In the genomic region with DNA sequence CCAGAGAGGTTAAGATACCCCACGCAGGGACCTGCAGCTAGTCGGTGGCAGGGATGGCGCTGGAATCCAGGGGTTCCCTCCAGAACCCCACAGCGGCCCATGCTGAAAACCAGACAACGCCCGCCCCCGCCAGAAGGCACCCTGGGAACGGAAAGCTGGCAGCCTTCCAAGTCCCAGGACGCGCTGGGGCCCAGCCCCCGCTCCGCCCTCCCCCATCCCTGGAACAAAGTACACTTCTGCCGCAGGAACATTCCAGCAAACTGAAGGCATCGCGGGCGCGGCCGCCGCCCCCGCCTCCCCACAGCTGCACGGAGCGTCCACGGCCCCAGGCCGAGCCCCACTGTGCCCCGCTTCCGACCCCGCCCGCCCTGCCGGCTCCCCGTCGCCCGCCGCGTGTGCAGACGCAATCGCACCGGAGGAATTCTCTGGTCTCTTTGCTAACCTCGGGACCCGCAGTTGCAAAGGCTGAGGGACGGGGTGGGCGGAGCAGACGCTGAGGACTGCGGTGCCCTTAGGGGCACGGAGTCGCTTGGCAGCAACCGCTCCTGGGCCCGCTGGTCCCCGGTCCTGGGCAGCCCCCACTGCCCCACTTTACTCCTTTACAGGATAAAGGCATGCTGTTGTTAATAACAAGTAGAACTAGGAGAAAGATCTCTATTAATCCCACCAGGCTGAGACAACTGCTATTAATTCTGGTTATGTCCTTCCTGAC, we compare ENCODE assay signal across 2 cellular contexts.
TF ChIP-seq lines count a peak whose summit lies in the region.

No MANE protein-coding gene starts in this region.

TF ChIP-seq in GM12891, 5 proteins besides CTCF, POLR2A, EP300 and RAD21:
- TF ChIP-seq PAX5 (IDR thresholded peaks at IDR 0.05; ENCODE audit: insufficient read depth, low read length, severe bottlenecking) (no peak), TAF1 (IDR thresholded peaks at IDR 0.05; ENCODE audit: low read depth, low read length) (no peak), POLR2AphosphoS5 (IDR thresholded peaks at IDR 0.05; ENCODE audit: low read depth, low read length) (no peak), SPI1 (IDR thresholded peaks at IDR 0.05; ENCODE audit: low read depth, low read length) (no peak), POU2F2 (IDR thresholded peaks at IDR 0.05; ENCODE audit: low read depth, low read length) (no peak)

TF ChIP-seq in H1, 55 proteins besides CTCF, POLR2A, EP300 and RAD21:
- no peak for TF ChIP-seq BACH1 (IDR thresholded peaks at IDR 0.05; ENCODE audit: low read length)
- TF ChIP-seq SAP30 (IDR thresholded peaks at IDR 0.05; ENCODE audit: insufficient read depth, insufficient replicate concordance, low read length): no peak
- TF ChIP-seq E2F6 (IDR thresholded peaks at IDR 0.05): peak; percentile 19; the same call in 1 of the 2 replicates
- TF ChIP-seq ASH2L (IDR thresholded peaks at IDR 0.05; ENCODE audit: low read length): peak; percentile 84
- TF ChIP-seq, protein P1, sequence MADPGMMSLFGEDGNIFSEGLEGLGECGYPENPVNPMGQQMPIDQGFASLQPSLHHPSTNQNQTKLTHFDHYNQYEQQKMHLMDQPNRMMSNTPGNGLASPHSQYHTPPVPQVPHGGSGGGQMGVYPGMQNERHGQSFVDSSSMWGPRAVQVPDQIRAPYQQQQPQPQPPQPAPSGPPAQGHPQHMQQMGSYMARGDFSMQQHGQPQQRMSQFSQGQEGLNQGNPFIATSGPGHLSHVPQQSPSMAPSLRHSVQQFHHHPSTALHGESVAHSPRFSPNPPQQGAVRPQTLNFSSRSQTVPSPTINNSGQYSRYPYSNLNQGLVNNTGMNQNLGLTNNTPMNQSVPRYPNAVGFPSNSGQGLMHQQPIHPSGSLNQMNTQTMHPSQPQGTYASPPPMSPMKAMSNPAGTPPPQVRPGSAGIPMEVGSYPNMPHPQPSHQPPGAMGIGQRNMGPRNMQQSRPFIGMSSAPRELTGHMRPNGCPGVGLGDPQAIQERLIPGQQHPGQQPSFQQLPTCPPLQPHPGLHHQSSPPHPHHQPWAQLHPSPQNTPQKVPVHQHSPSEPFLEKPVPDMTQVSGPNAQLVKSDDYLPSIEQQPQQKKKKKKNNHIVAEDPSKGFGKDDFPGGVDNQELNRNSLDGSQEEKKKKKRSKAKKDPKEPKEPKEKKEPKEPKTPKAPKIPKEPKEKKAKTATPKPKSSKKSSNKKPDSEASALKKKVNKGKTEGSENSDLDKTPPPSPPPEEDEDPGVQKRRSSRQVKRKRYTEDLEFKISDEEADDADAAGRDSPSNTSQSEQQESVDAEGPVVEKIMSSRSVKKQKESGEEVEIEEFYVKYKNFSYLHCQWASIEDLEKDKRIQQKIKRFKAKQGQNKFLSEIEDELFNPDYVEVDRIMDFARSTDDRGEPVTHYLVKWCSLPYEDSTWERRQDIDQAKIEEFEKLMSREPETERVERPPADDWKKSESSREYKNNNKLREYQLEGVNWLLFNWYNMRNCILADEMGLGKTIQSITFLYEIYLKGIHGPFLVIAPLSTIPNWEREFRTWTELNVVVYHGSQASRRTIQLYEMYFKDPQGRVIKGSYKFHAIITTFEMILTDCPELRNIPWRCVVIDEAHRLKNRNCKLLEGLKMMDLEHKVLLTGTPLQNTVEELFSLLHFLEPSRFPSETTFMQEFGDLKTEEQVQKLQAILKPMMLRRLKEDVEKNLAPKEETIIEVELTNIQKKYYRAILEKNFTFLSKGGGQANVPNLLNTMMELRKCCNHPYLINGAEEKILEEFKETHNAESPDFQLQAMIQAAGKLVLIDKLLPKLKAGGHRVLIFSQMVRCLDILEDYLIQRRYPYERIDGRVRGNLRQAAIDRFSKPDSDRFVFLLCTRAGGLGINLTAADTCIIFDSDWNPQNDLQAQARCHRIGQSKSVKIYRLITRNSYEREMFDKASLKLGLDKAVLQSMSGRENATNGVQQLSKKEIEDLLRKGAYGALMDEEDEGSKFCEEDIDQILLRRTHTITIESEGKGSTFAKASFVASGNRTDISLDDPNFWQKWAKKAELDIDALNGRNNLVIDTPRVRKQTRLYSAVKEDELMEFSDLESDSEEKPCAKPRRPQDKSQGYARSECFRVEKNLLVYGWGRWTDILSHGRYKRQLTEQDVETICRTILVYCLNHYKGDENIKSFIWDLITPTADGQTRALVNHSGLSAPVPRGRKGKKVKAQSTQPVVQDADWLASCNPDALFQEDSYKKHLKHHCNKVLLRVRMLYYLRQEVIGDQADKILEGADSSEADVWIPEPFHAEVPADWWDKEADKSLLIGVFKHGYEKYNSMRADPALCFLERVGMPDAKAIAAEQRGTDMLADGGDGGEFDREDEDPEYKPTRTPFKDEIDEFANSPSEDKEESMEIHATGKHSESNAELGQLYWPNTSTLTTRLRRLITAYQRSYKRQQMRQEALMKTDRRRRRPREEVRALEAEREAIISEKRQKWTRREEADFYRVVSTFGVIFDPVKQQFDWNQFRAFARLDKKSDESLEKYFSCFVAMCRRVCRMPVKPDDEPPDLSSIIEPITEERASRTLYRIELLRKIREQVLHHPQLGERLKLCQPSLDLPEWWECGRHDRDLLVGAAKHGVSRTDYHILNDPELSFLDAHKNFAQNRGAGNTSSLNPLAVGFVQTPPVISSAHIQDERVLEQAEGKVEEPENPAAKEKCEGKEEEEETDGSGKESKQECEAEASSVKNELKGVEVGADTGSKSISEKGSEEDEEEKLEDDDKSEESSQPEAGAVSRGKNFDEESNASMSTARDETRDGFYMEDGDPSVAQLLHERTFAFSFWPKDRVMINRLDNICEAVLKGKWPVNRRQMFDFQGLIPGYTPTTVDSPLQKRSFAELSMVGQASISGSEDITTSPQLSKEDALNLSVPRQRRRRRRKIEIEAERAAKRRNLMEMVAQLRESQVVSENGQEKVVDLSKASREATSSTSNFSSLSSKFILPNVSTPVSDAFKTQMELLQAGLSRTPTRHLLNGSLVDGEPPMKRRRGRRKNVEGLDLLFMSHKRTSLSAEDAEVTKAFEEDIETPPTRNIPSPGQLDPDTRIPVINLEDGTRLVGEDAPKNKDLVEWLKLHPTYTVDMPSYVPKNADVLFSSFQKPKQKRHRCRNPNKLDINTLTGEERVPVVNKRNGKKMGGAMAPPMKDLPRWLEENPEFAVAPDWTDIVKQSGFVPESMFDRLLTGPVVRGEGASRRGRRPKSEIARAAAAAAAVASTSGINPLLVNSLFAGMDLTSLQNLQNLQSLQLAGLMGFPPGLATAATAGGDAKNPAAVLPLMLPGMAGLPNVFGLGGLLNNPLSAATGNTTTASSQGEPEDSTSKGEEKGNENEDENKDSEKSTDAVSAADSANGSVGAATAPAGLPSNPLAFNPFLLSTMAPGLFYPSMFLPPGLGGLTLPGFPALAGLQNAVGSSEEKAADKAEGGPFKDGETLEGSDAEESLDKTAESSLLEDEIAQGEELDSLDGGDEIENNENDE (IDR thresholded peaks at IDR 0.05; ENCODE audit: insufficient replicate concordance, low read length): no peak
- TF ChIP-seq RBBP5 (IDR thresholded peaks at IDR 0.05; ENCODE audit: borderline replicate concordance, low read depth, low read length): peak; percentile 48; the same call in 1 of the 2 replicates
- 0 out of 2 replicates have a peak, but pooled peaks have one; percentile 11 for TF ChIP-seq YY1 (IDR thresholded peaks at IDR 0.05; ENCODE audit: low read depth, low read length)
- TF ChIP-seq JUND (IDR thresholded peaks at IDR 0.05; ENCODE audit: low read length): no peak
- TF ChIP-seq EGR1 (IDR thresholded peaks at IDR 0.05; ENCODE audit: borderline replicate concordance, low read depth, low read length): peak; percentile 64; the same call in 1 of the 2 replicates
- TF ChIP-seq SP4 (IDR thresholded peaks at IDR 0.05; ENCODE audit: low read length): no peak
- TF ChIP-seq SIN3A (conservative IDR thresholded peaks at IDR 0.05 in 1 of 2, IDR thresholded peaks at IDR 0.05 in 1 of 2; ENCODE audit: low read depth in 1 of 2, low read length in 2 of 2): no peak
- no peak for TF ChIP-seq SIRT6 (IDR thresholded peaks at IDR 0.05; ENCODE audit: low read length)
- TF ChIP-seq RNF2 (IDR thresholded peaks at IDR 0.05; ENCODE audit: borderline replicate concordance, low read depth, low read length, missing control alignments, poor library complexity, severe bottlenecking): no peak
- no peak for TF ChIP-seq TBP (IDR thresholded peaks at IDR 0.05; ENCODE audit: low read depth, low read length)
- TF ChIP-seq NRF1 (IDR thresholded peaks at IDR 0.05; ENCODE audit: low read depth, low read length): no peak
- TF ChIP-seq TEAD4 (IDR thresholded peaks at IDR 0.05; ENCODE audit: low read depth, low read length): peak; percentile 73
- no peak for TF ChIP-seq POLR2AphosphoS5 (IDR thresholded peaks at IDR 0.05; ENCODE audit: low read depth, low read length)
- TF ChIP-seq CHD1 (IDR thresholded peaks at IDR 0.05; ENCODE audit: low read depth, low read length): no peak
- no peak for TF ChIP-seq HDAC2 (IDR thresholded peaks at IDR 0.05; ENCODE audit: borderline replicate concordance in 1 of 2, low read depth in 2 of 2, low read length in 2 of 2)
- TF ChIP-seq SP2 (IDR thresholded peaks at IDR 0.05; ENCODE audit: low read length): no peak
- TF ChIP-seq KDM1A (IDR thresholded peaks at IDR 0.05; ENCODE audit: borderline replicate concordance, low read length): no peak
- no peak for TF ChIP-seq KDM5A (IDR thresholded peaks at IDR 0.05; ENCODE audit: low read length)
- peak; percentile 55 for TF ChIP-seq TAF1 (IDR thresholded peaks at IDR 0.05; ENCODE audit: low read depth, low read length)
- TF ChIP-seq ZNF274 (IDR thresholded peaks at IDR 0.05; ENCODE audit: borderline replicate concordance, extremely low read depth, low read length): no peak
- peak; percentile 60 for TF ChIP-seq PHF8 (conservative IDR thresholded peaks at IDR 0.05; ENCODE audit: low read depth, low read length)
- no peak for TF ChIP-seq SUZ12 (IDR thresholded peaks at IDR 0.05; ENCODE audit: low read length)
- no peak for TF ChIP-seq EZH2 (IDR thresholded peaks at IDR 0.05; ENCODE audit: low read depth, low read length, severe bottlenecking)
- TF ChIP-seq SP1 (IDR thresholded peaks at IDR 0.05; ENCODE audit: low read depth, low read length): no peak
- TF ChIP-seq, protein P2, sequence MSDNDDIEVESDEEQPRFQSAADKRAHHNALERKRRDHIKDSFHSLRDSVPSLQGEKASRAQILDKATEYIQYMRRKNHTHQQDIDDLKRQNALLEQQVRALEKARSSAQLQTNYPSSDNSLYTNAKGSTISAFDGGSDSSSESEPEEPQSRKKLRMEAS (IDR thresholded peaks at IDR 0.05): peak; percentile 72; the same call in 1 of the 2 replicates
- no peak for TF ChIP-seq CTBP2 (IDR thresholded peaks at IDR 0.05; ENCODE audit: borderline replicate concordance, insufficient read depth, insufficient read length, low read length)
- TF ChIP-seq KDM4A (IDR thresholded peaks at IDR 0.05; ENCODE audit: low read depth, low read length, severe bottlenecking): peak; percentile 47
- TF ChIP-seq NANOG (IDR thresholded peaks at IDR 0.05; ENCODE audit: insufficient read depth, low read depth, low read length, poor library complexity, severe bottlenecking): no peak
- no peak for TF ChIP-seq HDAC6 (IDR thresholded peaks at IDR 0.05; ENCODE audit: low read depth, low read length)
- no peak for TF ChIP-seq SRF (IDR thresholded peaks at IDR 0.05; ENCODE audit: low read depth, low read length)
- no peak for TF ChIP-seq RXRA (IDR thresholded peaks at IDR 0.05; ENCODE audit: insufficient read depth, low read depth, low read length)
- TF ChIP-seq CBX5 (IDR thresholded peaks at IDR 0.05; ENCODE audit: low read depth, low read length): no peak
- no peak for TF ChIP-seq JUN (IDR thresholded peaks at IDR 0.05; ENCODE audit: low read depth, low read length)
- TF ChIP-seq SIX5 (IDR thresholded peaks at IDR 0.05; ENCODE audit: low read depth, low read length): no peak
- TF ChIP-seq BCL11A (IDR thresholded peaks at IDR 0.05; ENCODE audit: low read depth in 2 of 2, low read length in 2 of 2): no peak
- TF ChIP-seq TAF7 (optimal IDR thresholded peaks at IDR 0.05; ENCODE audit: borderline replicate concordance, low read depth, low read length): no peak
- no peak for TF ChIP-seq USF2 (IDR thresholded peaks at IDR 0.05; ENCODE audit: low read length)
- no peak for TF ChIP-seq BRCA1 (IDR thresholded peaks at IDR 0.05; ENCODE audit: low read depth, low read length)
